Comparison of ENCODE assay signal across 18 cellular contexts in genomic region chr3:33075996-33076395, GRCh38. TPM values are rescaled to one million over a fixed set of nuclear protein-coding genes. Genes with fewer than 3 reads are reported as not detected.
DNase-seq lines count a peak whose midpoint lies in the region; ATAC-seq, FAIRE-seq and TF ChIP-seq lines count a peak whose summit lies in the region.
"Had no signal": no experiment of that assay in that cellular context is flagged by ENCODE, and none has a peak within 500 bp of the region (broad histone marks: within the 10 kb centered on the region; RNA-seq: fewer than 3 reads in every experiment).

No MANE protein-coding gene starts in this region.

- peaks cover 21% of the 10 kb centered on the region for H3K4me1 Mint-ChIP-seq in activated CD4-positive, alpha-beta T cell treated with anti-CD3 and anti-CD28 coated beads for 36 hours
- peaks cover 43% of the 10 kb centered on the region for H3K4me1 Mint-ChIP-seq in stimulated activated effector memory CD8-positive, alpha-beta T cell treated with anti-CD3 and anti-CD28 coated beads, Interleukin-12 subunit alpha, Interleukin-12 subunit beta, amount 100 ng/mL, for 72 hours

- intact Hi-C loops in activated CD4-positive, alpha-beta T cell treated with anti-CD3 and anti-CD28 coated beads for 36 hours (cut with DNase I, micrococcal nuclease): loop anchor here in 1 of 2 experiments (10.0 kb wide), 1 partner anchor 321 kb away; no protein-coding TSS in a partner anchor
- intact Hi-C loops in adrenal gland (cut with DNase I): loop anchor here in 1 of 2 donors (2.0 kb wide), 1 partner anchor 129 kb away; no protein-coding TSS in a partner anchor
- intact Hi-C loops in right cardiac atrium (cut with DNase I): loop anchor here in 1 of 4 donors (10.0 kb wide), 1 partner anchor 131 kb away; no protein-coding TSS in a partner anchor

- CTCF ChIA-PET in activated CD4-positive, alpha-beta T cell treated with anti-CD3 and anti-CD28 coated beads for 36 hours (lab: Charles Lee): interaction anchor here (0.5 to 9.4 kb wide), 7 partner anchors 9 to 201 kb away, joined by 3 to 190 read pairs (median 5); partner anchors contain the start of gene CCR4

- no peaks in the 10 kb centered on the region for H3K27me3 ChIP-seq in adrenal gland
- no peaks in the 10 kb centered on the region for H3K27me3 ChIP-seq in right cardiac atrium (ENCODE audit: control insufficient read depth, insufficient read depth)
- H3K27me3 ChIP-seq: heart left ventricle, transverse colon had no signal

- no peak for TF ChIP-seq CTCF in adrenal gland (IDR thresholded peaks at IDR 0.05)

- no peak for FAIRE-seq in GM12892 (lab: Jason Lieb, UNC)

- POLR2A ChIA-PET in activated CD4-positive, alpha-beta T cell treated with anti-CD3 and anti-CD28 coated beads for 36 hours (lab: Charles Lee): no interaction called here

- H3K27ac Mint-ChIP-seq in activated CD4-positive, alpha-beta T cell treated with anti-CD3 and anti-CD28 coated beads for 36 hours: peak overlapping the region; percentile 23
- H3K27ac Mint-ChIP-seq in stimulated activated effector memory CD8-positive, alpha-beta T cell treated with anti-CD3 and anti-CD28 coated beads, Interleukin-12 subunit alpha, Interleukin-12 subunit beta, amount 100 ng/mL, for 72 hours: peak overlapping the region; percentile 4
- H3K27ac Mint-ChIP-seq: activated CD8-positive, alpha-beta T cell treated with anti-CD3 and anti-CD28 coated beads for 36 hours; naive thymus-derived CD4-positive, alpha-beta T cell had no signal

- H3K9me3 ChIP-seq in adrenal gland (replicated peaks in 1 of 3): no peaks in the 10 kb centered on the region
- H3K9me3 ChIP-seq in right cardiac atrium (ENCODE audit: control insufficient read depth, low read length): no peaks in the 10 kb centered on the region
- H3K9me3 ChIP-seq: heart left ventricle, transverse colon had no signal

- H3K4me1 ChIP-seq in adrenal gland (replicated peaks in 1 of 2): peaks cover 11 to 12% of the 10 kb centered on the region in 2 donors
- no peaks in the 10 kb centered on the region for H3K4me1 ChIP-seq in right cardiac atrium (ENCODE audit: control insufficient read depth, insufficient read depth, low read length)

- peaks cover 9% of the 10 kb centered on the region for H3K36me3 Mint-ChIP-seq in activated CD4-positive, alpha-beta T cell treated with anti-CD3 and anti-CD28 coated beads for 36 hours (ENCODE audit: low read depth)
- peaks cover 31% of the 10 kb centered on the region for H3K36me3 Mint-ChIP-seq in stimulated activated effector memory CD8-positive, alpha-beta T cell treated with anti-CD3 and anti-CD28 coated beads, Interleukin-12 subunit alpha, Interleukin-12 subunit beta, amount 100 ng/mL, for 72 hours

- TF ChIP-seq POLR2A in adrenal gland (IDR thresholded peaks at IDR 0.05) (no peak), GM12892 (IDR thresholded peaks at IDR 0.05; ENCODE audit: low read depth, low read length) (no peak)

- no peak for DNase-seq in activated CD4-positive, alpha-beta T cell treated with anti-CD3 and anti-CD28 coated beads for 36 hours
- no peak for DNase-seq in activated CD4-positive, alpha-beta T cell treated with anti-CD3 and anti-CD28 coated beads for 4 hours
- peak; percentile 48 to 82 (median 75) for DNase-seq in adrenal gland
- DNase-seq in right cardiac atrium: no peak
- DNase-seq in stimulated activated effector memory CD8-positive, alpha-beta T cell treated with anti-CD3 and anti-CD28 coated beads, Interleukin-12 subunit alpha, Interleukin-12 subunit beta, amount 100 ng/mL, for 72 hours (ENCODE audit: low spot score in 2 of 2): no peak
- no peak for DNase-seq in NCI-H2227 treated with DMSO at 0.1 percent for 48 hours (lab: John Stamatoyannopoulos, UW)
- DNase-seq in GM12892 (ENCODE audit: insufficient read length): no peak
- DNase-seq: activated CD8-positive, alpha-beta T cell treated with anti-CD3 and anti-CD28 coated beads for 36 hours; activated effector memory CD4-positive, alpha-beta T cell treated with Interleukin-2 at 50 U/mL for 16 hours; GF-D8; H7; heart left ventricle; naive thymus-derived CD4-positive, alpha-beta T cell; NCI-H1105 treated with DMSO at 0.1 percent for 48 hours; stimulated activated CD4-positive, alpha-beta T cell treated with anti-CD3 and anti-CD28 coated beads, Interleukin-2, amount 100 ng/mL, for 24 hours; transverse colon had no signal

- no peaks in the 10 kb centered on the region for H3K27me3 Mint-ChIP-seq in activated CD4-positive, alpha-beta T cell treated with anti-CD3 and anti-CD28 coated beads for 36 hours
- H3K27me3 Mint-ChIP-seq: activated CD8-positive, alpha-beta T cell treated with anti-CD3 and anti-CD28 coated beads for 36 hours; naive thymus-derived CD4-positive, alpha-beta T cell had no signal

- WGBS in adrenal gland, 4 donors: 49 to 70% (median 60%) methylated on average over 6 of the region's 6 CpGs
- 75% methylated on average over 6 of the region's 6 CpGs for WGBS in right cardiac atrium

- no peak for ATAC-seq in activated CD4-positive, alpha-beta T cell treated with anti-CD3 and anti-CD28 coated beads for 36 hours
- ATAC-seq in right cardiac atrium (peak; percentile 38 to 49), GM18498 (IDR thresholded peaks at IDR 0.05; ENCODE audit: unreplicated experiment) (no peak)
- ATAC-seq in stimulated activated effector memory CD8-positive, alpha-beta T cell treated with anti-CD3 and anti-CD28 coated beads, Interleukin-12 subunit alpha, Interleukin-12 subunit beta, amount 100 ng/mL, for 72 hours: no peak
- ATAC-seq: activated CD8-positive, alpha-beta T cell treated with anti-CD3 and anti-CD28 coated beads for 36 hours; naive thymus-derived CD4-positive, alpha-beta T cell had no signal

- no peaks in the 10 kb centered on the region for H3K36me3 ChIP-seq in adrenal gland (replicated peaks in 1 of 2)

- no peaks in the 10 kb centered on the region for H3K9me3 Mint-ChIP-seq in activated CD4-positive, alpha-beta T cell treated with anti-CD3 and anti-CD28 coated beads for 36 hours (ENCODE audit: low read depth)
- H3K9me3 Mint-ChIP-seq in stimulated activated effector memory CD8-positive, alpha-beta T cell treated with anti-CD3 and anti-CD28 coated beads, Interleukin-12 subunit alpha, Interleukin-12 subunit beta, amount 100 ng/mL, for 72 hours: no peaks in the 10 kb centered on the region
- H3K9me3 Mint-ChIP-seq: activated CD8-positive, alpha-beta T cell treated with anti-CD3 and anti-CD28 coated beads for 36 hours; naive thymus-derived CD4-positive, alpha-beta T cell had no signal

- no peak overlapping the region for H3K4me3 Mint-ChIP-seq in activated CD4-positive, alpha-beta T cell treated with anti-CD3 and anti-CD28 coated beads for 36 hours
- no peak overlapping the region for H3K4me3 Mint-ChIP-seq in stimulated activated effector memory CD8-positive, alpha-beta T cell treated with anti-CD3 and anti-CD28 coated beads, Interleukin-12 subunit alpha, Interleukin-12 subunit beta, amount 100 ng/mL, for 72 hours
- H3K4me3 Mint-ChIP-seq: activated CD8-positive, alpha-beta T cell treated with anti-CD3 and anti-CD28 coated beads for 36 hours; naive thymus-derived CD4-positive, alpha-beta T cell had no signal

- H3K4me3 ChIP-seq in adrenal gland: no peak overlapping the region
- no peak overlapping the region for H3K4me3 ChIP-seq in right cardiac atrium (ENCODE audit: low read length)
- H3K4me3 ChIP-seq: heart left ventricle, transverse colon had no signal

- H3K27ac ChIP-seq in adrenal gland (peak overlapping the region in 4 of 5 donors; percentile 43 to 64 (median 46)), right cardiac atrium (ENCODE audit: low read length) (no peak overlapping the region)
- H3K27ac ChIP-seq: 22Rv1, heart left ventricle, transverse colon had no signal

RNA-seq across cellular contexts. Expression of gene GLB1, which starts 20.9 kb away (rescaled TPM):
- total RNA-seq in activated CD4-positive, alpha-beta T cell treated with anti-CD3 and anti-CD28 coated beads for 36 hours: 10 to 100 TPM; 44.2 to 48.9 TPM
- total RNA-seq in adrenal gland: 100 to 1,000 TPM in 4 of 8 donors, 10 to 100 TPM in 4; 67.6 to 182 (median 101) TPM
- 10 to 100 TPM; 10.8 to 59.3 (median 13.2) TPM for polyA plus RNA-seq in adrenal gland
- total RNA-seq in right cardiac atrium: 10 to 100 TPM; 25.3 to 33.2 (median 28.3) TPM
- 9.8 TPM for polyA plus RNA-seq in right cardiac atrium
- polyA plus RNA-seq in GM12892 (2012; ENCODE audit: missing spikeins): 19.1 TPM

RNA-seq across cellular contexts. Expression of gene TMPPE, which starts 20.9 kb away (rescaled TPM):
- 1 to 10 TPM; 6.6 to 6.7 TPM for total RNA-seq in activated CD4-positive, alpha-beta T cell treated with anti-CD3 and anti-CD28 coated beads for 36 hours
- total RNA-seq in adrenal gland: 10 to 100 TPM in 1 of 8 donors, 1 to 10 TPM in 7; 3.3 to 10.1 (median 7.3) TPM
- polyA plus RNA-seq in adrenal gland: 1 to 10 TPM in 1 of 3 donors, under 1 TPM in 2; 0.17 to 1.3 (median 0.80) TPM
- total RNA-seq in right cardiac atrium: 1 to 10 TPM; 4.4 to 6.5 (median 5.1) TPM
- polyA plus RNA-seq in right cardiac atrium: 0.50 TPM
- 2.2 TPM for polyA plus RNA-seq in GM12892 (2012; ENCODE audit: missing spikeins)

RNA-seq across cellular contexts. Expression of gene CRTAP, which starts 37.8 kb away (rescaled TPM):
- total RNA-seq in activated CD4-positive, alpha-beta T cell treated with anti-CD3 and anti-CD28 coated beads for 36 hours: 10 to 100 TPM; 39.2 to 43.4 TPM
- total RNA-seq in adrenal gland (100 to 1,000 TPM; 154 to 677 (median 337) TPM), right cardiac atrium (100 to 1,000 TPM; 133 to 180 (median 149) TPM)
- polyA plus RNA-seq in adrenal gland (100 to 1,000 TPM in 1 of 3 donors, 10 to 100 TPM in 2; 64.5 to 147 (median 87.4) TPM), right cardiac atrium (51.8 TPM)
- 24.8 TPM for polyA plus RNA-seq in GM12892 (2012; ENCODE audit: missing spikeins)

Comparison
In these comparisons a context has a peak if more than half of its experiments do, and no peak if none do; other contexts are left out.
1. ATAC-seq: peak in right cardiac atrium (2 of 2); none in activated CD4-positive, alpha-beta T cell treated with anti-CD3 and anti-CD28 coated beads for 36 hours (single experiment), stimulated activated effector memory CD8-positive, alpha-beta T cell treated with anti-CD3 and anti-CD28 coated beads, Interleukin-12 subunit alpha, Interleukin-12 subunit beta, amount 100 ng/mL, for 72 hours (single experiment) and GM18498 (single experiment).
2. DNase-seq: peak in adrenal gland (7 of 7); none in activated CD4-positive, alpha-beta T cell treated with anti-CD3 and anti-CD28 coated beads for 36 hours (single experiment), activated CD4-positive, alpha-beta T cell treated with anti-CD3 and anti-CD28 coated beads for 4 hours (0 of 2), right cardiac atrium (0 of 3), stimulated activated effector memory CD8-positive, alpha-beta T cell treated with anti-CD3 and anti-CD28 coated beads, Interleukin-12 subunit alpha, Interleukin-12 subunit beta, amount 100 ng/mL, for 72 hours (0 of 2), NCI-H2227 treated with DMSO at 0.1 percent for 48 hours (single experiment) and GM12892 (single experiment).